Comparison of ENCODE assay signal across 10 cellular contexts in the genomic region with DNA sequence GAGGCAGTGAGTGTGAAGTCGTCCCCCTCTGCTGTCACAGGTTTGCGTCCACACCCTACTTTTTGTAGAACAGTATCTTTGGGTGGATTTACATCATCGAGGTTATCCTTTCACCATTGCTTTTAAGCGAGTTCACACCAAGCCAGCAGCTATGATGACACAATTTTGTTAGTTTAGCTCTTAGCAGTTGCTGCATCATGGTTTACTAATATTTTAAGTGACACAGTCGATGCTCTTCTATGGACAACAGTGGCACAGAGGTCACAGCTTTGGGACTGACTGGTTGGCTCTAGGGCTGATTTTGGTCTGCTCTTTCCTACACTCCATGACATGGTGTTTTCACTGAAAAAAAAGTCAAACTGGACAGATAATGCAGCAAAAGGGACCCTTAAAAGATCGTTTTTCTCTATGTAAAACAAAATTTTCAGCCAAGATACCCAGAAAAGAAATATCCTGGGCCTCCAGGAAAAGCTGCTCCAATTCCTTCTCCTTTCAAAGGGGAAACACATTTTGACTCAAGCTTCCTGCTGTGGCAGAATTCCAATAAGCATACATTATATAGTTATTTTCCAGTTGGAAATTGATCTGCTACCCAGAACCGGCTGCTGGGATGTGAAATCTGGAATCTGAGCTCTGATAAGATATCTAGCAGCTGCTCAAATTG.
A peak's percentile ranks its signal among the peaks of the same experiment; 100 is the strongest.
DNase-seq lines count a peak whose midpoint lies in the region; ATAC-seq and TF ChIP-seq lines count a peak whose summit lies in the region.
"Had no signal": no experiment of that assay in that cellular context is flagged by ENCODE, and none has a peak within 500 bp of the region (broad histone marks: within the 10 kb centered on the region; RNA-seq: fewer than 3 reads in every experiment).

No MANE protein-coding gene starts in this region.

- TF ChIP-seq POLR2A in uterus (IDR thresholded peaks at IDR 0.05), result no peak

- ATAC-seq in left ventricle myocardium superior (no peak), GM21360 (IDR thresholded peaks at IDR 0.05; ENCODE audit: unreplicated experiment) (no peak), HG02870 (IDR thresholded peaks at IDR 0.05; ENCODE audit: unreplicated experiment) (no peak), GM19455 (IDR thresholded peaks at IDR 0.05; ENCODE audit: unreplicated experiment) (no peak)

- H3K36me3 ChIP-seq in left ventricle myocardium inferior (peaks cover 74% of the 10 kb centered on the region), uterus (no peaks in the 10 kb centered on the region)

- DNase-seq in left ventricle myocardium inferior (no peak), left ventricle myocardium superior (no peak), cardiac fibroblast (ENCODE audit: low read depth in 2 of 2) (peak; percentile 33 to 44), myocyte (ENCODE audit: low read depth) (peak; percentile 7), uterus (no peak)
- DNase-seq: EL, NCI-H2107 had no signal

- intact Hi-C loops in left ventricle myocardium inferior (cut with micrococcal nuclease), result no loop called here
- intact Hi-C loops in left ventricle myocardium superior (cut with micrococcal nuclease), result no loop called here
- intact Hi-C loops in uterus (cut with DNase I; ENCODE audit: low total_unique reads), result loop anchor here (10.0 kb wide), 1 partner anchor 285 kb away; no protein-coding TSS in a partner anchor

- H3K9me3 ChIP-seq in left ventricle myocardium inferior (replicated peaks) (peaks cover 8% of the 10 kb centered on the region), uterus (no peaks in the 10 kb centered on the region)

- no peaks in the 10 kb centered on the region for H3K27me3 ChIP-seq in left ventricle myocardium inferior (ENCODE audit: low read depth)
- H3K27me3 ChIP-seq in uterus, result no peaks in the 10 kb centered on the region

- H3K4me1 ChIP-seq in left ventricle myocardium inferior (peaks cover 33% of the 10 kb centered on the region), uterus (no peaks in the 10 kb centered on the region)

- no peak overlapping the region for H3K4me3 ChIP-seq in left ventricle myocardium inferior
- no peak overlapping the region for H3K4me3 ChIP-seq in cardiac fibroblast (replicated peaks in 1 of 2; ENCODE audit: low read depth in 2 of 2, low read length in 2 of 2)
- H3K4me3 ChIP-seq in uterus, result no peak overlapping the region

- H3K27ac ChIP-seq in left ventricle myocardium inferior (replicated peaks) (peak overlapping the region; percentile 82), uterus (peak overlapping the region; percentile 43 to 73)

- TF ChIP-seq CTCF in left ventricle myocardium inferior (IDR thresholded peaks at IDR 0.05; ENCODE audit: borderline replicate concordance) (no peak), cardiac fibroblast (IDR thresholded peaks at IDR 0.05; ENCODE audit: low read depth, low read length) (no peak), uterus (IDR thresholded peaks at IDR 0.05) (no peak)

Comparison
In these comparisons a context has a peak if more than half of its experiments do, and no peak if none do; other contexts are left out.
1. DNase-seq: peak in cardiac fibroblast (2 of 2) and myocyte (single experiment); none in left ventricle myocardium inferior (single experiment), left ventricle myocardium superior (single experiment) and uterus (0 of 2).